23 cellular contexts compared by ENCODE assay signal in genomic region chr12:95518976-95519375, GRCh38. TPM values are rescaled to one million over a fixed set of nuclear protein-coding genes. Genes with fewer than 3 reads are reported as not detected.
"Had no signal": no experiment of that assay in that cellular context is flagged by ENCODE, and none has a peak within 500 bp of the region (broad histone marks: within the 10 kb centered on the region; RNA-seq: fewer than 3 reads in every experiment).

No MANE protein-coding gene starts in this region.

- H3K27ac ChIP-seq: coronary artery, dorsolateral prefrontal cortex, esophagus muscularis mucosa, foreskin keratinocyte, gastroesophageal sphincter, heart left ventricle, hepatocyte, left lung, lower lobe of right lung had no signal

- H3K4me2 ChIP-seq: hepatocyte had no signal

- H3K4me1 ChIP-seq: esophagus muscularis mucosa, foreskin keratinocyte, gastroesophageal sphincter, heart left ventricle, left lung, lower lobe of right lung had no signal

- H3K9me3 ChIP-seq: esophagus muscularis mucosa, gastroesophageal sphincter, heart left ventricle, left lung, lower lobe of right lung, mucosa of descending colon had no signal

- H2AFZ ChIP-seq: hepatocyte had no signal

- DNase-seq: dermis blood vessel endothelial cell; dorsolateral prefrontal cortex; effector CD4-positive, alpha-beta T cell; effector memory CD4-positive, alpha-beta T cell; foreskin keratinocyte; heart left ventricle; hypothalamus; immature natural killer cell; islet precursor cell; kidney; kidney glomerular epithelial cell; left colon; left lung; left ventricle myocardium superior; lower lobe of right lung; mesenchymal stem cell; mucosa of descending colon; naive B cell had no signal

- ATAC-seq: foreskin keratinocyte, gastroesophageal sphincter, heart left ventricle, left colon, left lung, left ventricle myocardium superior, lower lobe of right lung, mucosa of descending colon had no signal

- H3K4me3 ChIP-seq: coronary artery, dorsolateral prefrontal cortex, esophagus muscularis mucosa, gastroesophageal sphincter, heart left ventricle, hepatocyte, left lung, lower lobe of right lung, mucosa of descending colon had no signal

- H3K27me3 ChIP-seq: dorsolateral prefrontal cortex, esophagus muscularis mucosa, foreskin keratinocyte, gastroesophageal sphincter, heart left ventricle, hepatocyte, left lung had no signal

- H3K79me2 ChIP-seq: hepatocyte had no signal

RNA-seq across cellular contexts. Expression of gene USP44, which starts 32.3 kb away (rescaled TPM):
- total RNA-seq: foreskin keratinocyte, myocyte had no signal
